ENCODE assay signal across 25 cellular contexts in genomic region chr3:46991406-46992165, GRCh38. TPM values are rescaled to one million over a fixed set of nuclear protein-coding genes. Genes with fewer than 3 reads are reported as not detected.
DNase-seq lines count a peak whose midpoint lies in the region; ATAC-seq, FAIRE-seq and TF ChIP-seq lines count a peak whose summit lies in the region.
"Had no signal": no experiment of that assay in that cellular context is flagged by ENCODE, and none has a peak within 500 bp of the region (broad histone marks: within the 10 kb centered on the region; RNA-seq: fewer than 3 reads in every experiment).

No MANE protein-coding gene starts in this region.

- H3K9me2 ChIP-seq in hepatocyte (replicated peaks; ENCODE audit: insufficient read depth), result no peaks in the 10 kb centered on the region

- H3K27ac ChIP-seq in GM12878 (ENCODE audit: control insufficient read depth, insufficient read depth) (peak overlapping the region; percentile 89), neutrophil (peak overlapping the region; percentile 98), hepatocyte (no peak overlapping the region)
- H3K27ac ChIP-seq: C4-2B, left ventricle myocardium inferior, prostate gland, SJCRH30 had no signal

- H3K27me3 ChIP-seq in GM12878 (replicated peaks in 1 of 2; ENCODE audit: control insufficient read depth in 2 of 2, insufficient read depth in 2 of 2, low read length in 1 of 2) (no peaks in the 10 kb centered on the region), neutrophil (no peaks in the 10 kb centered on the region), hepatocyte (no peaks in the 10 kb centered on the region)
- H3K27me3 ChIP-seq: SJCRH30 had no signal

- peaks cover 52% of the 10 kb centered on the region for H3K4me1 Mint-ChIP-seq in CD14-positive monocyte

- POLR2A ChIA-PET in GM12878 (lab: Charles Lee), result interaction anchor here (0.6 to 1.4 kb wide), 4 partner anchors 16 to 1911 kb away, joined by 3 to 5 read pairs (median 4); partner anchors contain the start of gene CCDC12

- no peaks in the 10 kb centered on the region for H3K9me3 Mint-ChIP-seq in CD14-positive monocyte
- H3K9me3 Mint-ChIP-seq: activated T-cell treated with anti-CD3 and anti-CD28 coated beads, Interleukin-2, amount 50 U/mL, for 4 hours; type B pancreatic cell had no signal

- H4K20me1 ChIP-seq in GM12878 (ENCODE audit: control insufficient read depth, insufficient read depth) (no peaks in the 10 kb centered on the region), hepatocyte (ENCODE audit: insufficient read depth, poor library complexity, severe bottlenecking) (no peaks in the 10 kb centered on the region)

- no peak for FAIRE-seq in GM12878 (lab: Jason Lieb, UNC)
- FAIRE-seq: D721Med had no signal

- H3K79me2 ChIP-seq in GM12878 (ENCODE audit: control insufficient read depth, insufficient read depth, low read length) (peaks cover 33% of the 10 kb centered on the region), hepatocyte (no peaks in the 10 kb centered on the region)

- no peak for TF ChIP-seq RAD21 in GM12878 (IDR thresholded peaks at IDR 0.05; ENCODE audit: insufficient read depth, low read depth, low read length)

- H3K9ac ChIP-seq in GM12878 (ENCODE audit: control insufficient read depth, insufficient read depth, low read length), result no peak overlapping the region

- no peak for ATAC-seq in GM12878
- ATAC-seq: activated CD8-positive, alpha-beta memory T cell treated with anti-CD3 and anti-CD28 coated beads, Interleukin-2, amount 10 ng/mL, durations not matched to agents 7 days and 5 days; activated T-cell treated with anti-CD3 and anti-CD28 coated beads, Interleukin-2, amount 50 U/mL, for 4 hours had no signal

- intact Hi-C loops in CD14-positive monocyte (cut with micrococcal nuclease) (no loop called here), GM12878 (cut with micrococcal nuclease; ENCODE audit: unreplicated experiment) (no loop called here)

- in situ Hi-C loops in GM12878 (cut with MboI), result no loop called here

- no TSS peak for BruUV-seq in GM12878 (replicated peaks; lab: Mats Ljungman, UMichigan)

- DNase-seq in CD14-positive monocyte (ENCODE audit: low spot score), result no peak
- no peak for DNase-seq in GM12865 (ENCODE audit: low read depth)
- no peak for DNase-seq in GM12878 (ENCODE audit: low read depth, low spot score)
- no peak for DNase-seq in GF-D8 (lab: John Stamatoyannopoulos, UW)
- DNase-seq in hepatocyte (ENCODE audit: low spot score), result no peak
- DNase-seq in DMS79 treated with DMSO at 0.1 percent for 48 hours (lab: John Stamatoyannopoulos, UW), result no peak
- DNase-seq: activated CD8-positive, alpha-beta memory T cell treated with anti-CD3 and anti-CD28 coated beads, Interleukin-2, amount 10 ng/mL, durations not matched to agents 7 days and 5 days; activated T-cell treated with anti-CD3 and anti-CD28 coated beads, Interleukin-2, amount 50 U/mL, for 4 hours; cortex of kidney; EL; glutamatergic neuron; islet precursor cell; left ventricle myocardium inferior; NCI-H1048; NCI-H1694; NCI-H446; NCI-H748 treated with DMSO at 0.1 percent for 48 hours; SJCRH30; stimulated activated CD4-positive, alpha-beta T cell treated with anti-CD3 and anti-CD28 coated beads, Interleukin-4, amount 100 ng/mL, for 4 hours had no signal

- RAD21 ChIA-PET in GM12878 (lab: Charles Lee; ENCODE audit: unreplicated experiment), result interaction anchor here (0.8 to 1.4 kb wide), 3 partner anchors 13 to 65 kb away, joined by 3 read pairs; no protein-coding TSS in a partner anchor

- SMC1A ChIA-PET in GM12878 (lab: Charles Lee; ENCODE audit: uncharacterized antibody, unreplicated experiment), result interaction anchor here (0.8 to 1.6 kb wide), 7 partner anchors 37 to 332 kb away, joined by 3 to 6 read pairs (median 4); no protein-coding TSS in a partner anchor

- TF ChIP-seq CTCF in CD14-positive monocyte (IDR thresholded peaks at IDR 0.05) (no peak), GM12865 (IDR thresholded peaks at IDR 0.05; ENCODE audit: insufficient read depth, low read depth, low read length, missing control alignments) (no peak), GM12878 (IDR thresholded peaks at IDR 0.05 in 2 of 3, conservative IDR thresholded peaks at IDR 0.05 in 1 of 3; ENCODE audit: control insufficient read depth in 2 of 3, extremely low read depth in 1 of 3, insufficient read depth in 1 of 3, low read depth in 3 of 3, low read length in 3 of 3) (no peak), neutrophil (IDR thresholded peaks at IDR 0.05) (no peak), hepatocyte (IDR thresholded peaks at IDR 0.05; ENCODE audit: poor library complexity) (no peak)

- H3K9me3 ChIP-seq in GM12878 (replicated peaks; ENCODE audit: control insufficient read depth, insufficient read depth, low read length) (no peaks in the 10 kb centered on the region), neutrophil (no peaks in the 10 kb centered on the region), hepatocyte (ENCODE audit: low read depth) (no peaks in the 10 kb centered on the region)
- H3K9me3 ChIP-seq: HAP-1, left ventricle myocardium inferior, prostate gland, SJCRH30 had no signal

- H3K27ac Mint-ChIP-seq in CD14-positive monocyte, result peak overlapping the region in 6 of 7 donors; percentile 93 to 99 (median 98)
- H3K27ac Mint-ChIP-seq: activated CD8-positive, alpha-beta memory T cell treated with anti-CD3 and anti-CD28 coated beads, Interleukin-2, amount 10 ng/mL, durations not matched to agents 7 days and 5 days; type B pancreatic cell had no signal

- H2AFZ ChIP-seq in GM12878 (ENCODE audit: control insufficient read depth, low read depth, low read length) (no peak overlapping the region), hepatocyte (no peak overlapping the region)

- no peak for TF ChIP-seq POLR2A in GM12878 (IDR thresholded peaks at IDR 0.05; ENCODE audit: low read depth, low read length)

- peak overlapping the region; percentile 1; the same call in 1 of the 2 replicates for H3K4me3 ChIP-seq in GM12865 (ENCODE audit: low read depth, low read length)
- H3K4me3 ChIP-seq in GM12878, result no peak overlapping the region
- peak overlapping the region in 1 of 2 experiments; percentile 86 for H3K4me3 ChIP-seq in neutrophil (ENCODE audit: low read depth in 1 of 2, low read length in 1 of 2)
- H3K4me3 ChIP-seq in hepatocyte, result no peak overlapping the region
- H3K4me3 ChIP-seq: HAP-1, left ventricle myocardium inferior, prostate gland, SJCRH30 had no signal

- peaks cover 0 to 3% (median 1%) of the 10 kb centered on the region in 3 donors for H3K27me3 Mint-ChIP-seq in CD14-positive monocyte (ENCODE audit: low read depth in 3 of 3)
- H3K27me3 Mint-ChIP-seq: activated CD8-positive, alpha-beta memory T cell treated with anti-CD3 and anti-CD28 coated beads, Interleukin-2, amount 10 ng/mL, durations not matched to agents 7 days and 5 days; type B pancreatic cell had no signal

- H3K36me3 ChIP-seq in GM12878 (ENCODE audit: control insufficient read depth in 2 of 2, insufficient read depth in 2 of 2, low read length in 1 of 2), result peaks cover 17 to 24% of the 10 kb centered on the region in 2 experiments; a peak in 3 of 4 replicates
- peaks cover 78% of the 10 kb centered on the region for H3K36me3 ChIP-seq in neutrophil
- no peaks in the 10 kb centered on the region for H3K36me3 ChIP-seq in hepatocyte (replicated peaks; ENCODE audit: insufficient read depth, low read depth)
- H3K36me3 ChIP-seq: HAP-1, left ventricle myocardium inferior, prostate gland, SJCRH30 had no signal

- 93% methylated on average over 16 of the region's 16 CpGs for WGBS in GM12878 (ENCODE audit: insufficient coverage, insufficient replicate concordance, low lambda C conversion rate, missing lambda C conversion rate)
- 92% methylated on average over 16 of the region's 16 CpGs for WGBS in hepatocyte (ENCODE audit: low lambda C conversion rate, missing lambda C conversion rate)

- CTCF ChIA-PET in GM12878 (lab: Yijun Ruan, JAX), result interaction anchor here (0.9 to 1.5 kb wide), 6 partner anchors 10 to 82 kb away, joined by 3 to 6 read pairs (median 4); no protein-coding TSS in a partner anchor

- H3K4me3 Mint-ChIP-seq in CD14-positive monocyte, result no peak overlapping the region
- H3K4me3 Mint-ChIP-seq: activated CD8-positive, alpha-beta memory T cell treated with anti-CD3 and anti-CD28 coated beads, Interleukin-2, amount 10 ng/mL, durations not matched to agents 7 days and 5 days; activated T-cell treated with anti-CD3 and anti-CD28 coated beads, Interleukin-2, amount 50 U/mL, for 4 hours; type B pancreatic cell had no signal

- H3K4me2 ChIP-seq in GM12878 (ENCODE audit: control insufficient read depth, insufficient read depth) (peak overlapping the region; percentile 67), hepatocyte (no peak overlapping the region)

- peaks cover 51% of the 10 kb centered on the region for H3K4me1 ChIP-seq in GM12878 (ENCODE audit: control insufficient read depth, insufficient read depth, low read length)
- H3K4me1 ChIP-seq in neutrophil (ENCODE audit: control insufficient read depth in 1 of 2, insufficient read depth in 1 of 2, low read depth in 1 of 2, low read length in 1 of 2), result peaks cover 70 to 75% of the 10 kb centered on the region in 2 experiments
- peaks cover 14% of the 10 kb centered on the region for H3K4me1 ChIP-seq in hepatocyte (ENCODE audit: insufficient read depth)
- H3K4me1 ChIP-seq: HAP-1, prostate gland had no signal

- peaks cover 63 to 80% of the 10 kb centered on the region in 2 donors for H3K36me3 Mint-ChIP-seq in CD14-positive monocyte
- H3K36me3 Mint-ChIP-seq: type B pancreatic cell had no signal

- TF ChIP-seq EP300 in GM12878 (IDR thresholded peaks at IDR 0.05; ENCODE audit: borderline replicate concordance in 1 of 2, control insufficient read depth in 1 of 2, low read depth in 2 of 2, low read length in 2 of 2), result no peak

RNA-seq across cellular contexts. Expression of gene NBEAL2, which starts 12.1 kb away (rescaled TPM):
- polyA plus RNA-seq in CD14-positive monocyte (10 to 100 TPM; 10.4 to 17.3 TPM), GM12878 (2011; rRNA removed) (17.1 and 29.0 TPM in 2 replicates), GM12878 (2014; fragmentation: Illumina TruSeq; extraction: Trizol) (16.4 and 41.4 TPM in 2 replicates), GM12878 (2014; fragmentation: Nextera tagmentation; extraction: Ambion mirVana) (under 1 TPM; 0.07 to 0.18 TPM), GM12878 (2014; rRNA removed) (96.3 and 110 TPM in 2 replicates), GM12878 (2016; fragmentation: Nextera tagmentation; extraction: Ambion mirVana) (10 to 100 TPM; 22.5 to 29.7 TPM), hepatocyte (42.2 and 58.5 TPM in 2 replicates)
- total RNA-seq in GM12878 (2013; cell fraction: nucleolus; rRNA removed), result 152 and 168 TPM in 2 replicates
- total RNA-seq in GM12878 (2014; rRNA removed) (47.2 and 52.0 TPM in 2 replicates), GM12878 (2014; rRNA removed; fragmentation: Illumina TruSeq; extraction: Trizol) (19.7 and 21.8 TPM in 2 replicates), GM12878 (2021) (106 and 127 TPM in 2 replicates), hepatocyte (23.6 and 38.6 TPM in 2 replicates)
- polyA plus RNA-seq in GM12878 (2011; ENCODE audit: low read depth), result 27.1 TPM
- polyA plus RNA-seq in GM12878 (2011; cell fraction: cytosol; rRNA removed), result 39.5 and 52.6 TPM in 2 replicates
- polyA plus RNA-seq in GM12878 (2011; cell fraction: nucleus; rRNA removed), result 940 and 1,024 TPM in 2 replicates
- polyA plus RNA-seq in GM12878 (2012), result 62.9 and 78.4 TPM in 2 replicates
- polyA minus RNA-seq in GM12878 (2011; rRNA and poly(A)+ RNA removed), result 21.7 and 46.1 TPM in 2 replicates
- polyA minus RNA-seq in GM12878 (2011; cell fraction: cytosol; rRNA and poly(A)+ RNA removed), result 21.8 and 25.3 TPM in 2 replicates
- polyA minus RNA-seq in GM12878 (2011; cell fraction: nucleus; rRNA and poly(A)+ RNA removed), result 95.1 and 139 TPM in 2 replicates

RNA-seq across cellular contexts. Expression of gene CCDC12, which starts 15.0 kb away (rescaled TPM):
- 10 to 100 TPM; 50.1 to 55.8 TPM for polyA plus RNA-seq in CD14-positive monocyte
- total RNA-seq in GM12878 (2013; cell fraction: nucleolus; rRNA removed), result 111 and 121 TPM in 2 replicates
- total RNA-seq in GM12878 (2014; rRNA removed), result 46.9 and 53.0 TPM in 2 replicates
- total RNA-seq in GM12878 (2014; rRNA removed; fragmentation: Illumina TruSeq; extraction: Trizol), result 67.3 and 72.4 TPM in 2 replicates
- total RNA-seq in GM12878 (2021), result 65.8 and 65.9 TPM in 2 replicates
- polyA plus RNA-seq in GM12878 (2011; ENCODE audit: low read depth), result 29.4 TPM
- 31.2 and 45.6 TPM in 2 replicates for polyA plus RNA-seq in GM12878 (2011; rRNA removed)
- 52.2 and 68.0 TPM in 2 replicates for polyA plus RNA-seq in GM12878 (2011; cell fraction: cytosol; rRNA removed)
- 63.4 and 85.5 TPM in 2 replicates for polyA plus RNA-seq in GM12878 (2011; cell fraction: nucleus; rRNA removed)
- 47.7 and 72.7 TPM in 2 replicates for polyA plus RNA-seq in GM12878 (2012)
- 11.2 and 63.3 TPM in 2 replicates for polyA plus RNA-seq in GM12878 (2014; fragmentation: Illumina TruSeq; extraction: Trizol)
- polyA plus RNA-seq in GM12878 (2014; fragmentation: Nextera tagmentation; extraction: Ambion mirVana), result 10 to 100 TPM in 1 of 2 experiments, 1 to 10 TPM in 1; 9.2 to 22.5 TPM
- polyA plus RNA-seq in GM12878 (2014; rRNA removed), result 59.3 and 67.6 TPM in 2 replicates
- polyA plus RNA-seq in GM12878 (2016; fragmentation: Nextera tagmentation; extraction: Ambion mirVana), result 10 to 100 TPM; 83.1 to 91.4 TPM
- 69.5 and 77.8 TPM in 2 replicates for polyA minus RNA-seq in GM12878 (2011; rRNA and poly(A)+ RNA removed)
- 15.6 and 18.2 TPM in 2 replicates for polyA minus RNA-seq in GM12878 (2011; cell fraction: cytosol; rRNA and poly(A)+ RNA removed)
- 64.3 and 144 TPM in 2 replicates for polyA minus RNA-seq in GM12878 (2011; cell fraction: nucleus; rRNA and poly(A)+ RNA removed)
- total RNA-seq in hepatocyte, result 41.1 and 47.5 TPM in 2 replicates
- polyA plus RNA-seq in hepatocyte, result 78.4 and 107 TPM in 2 replicates
